ENCODE assay signal across 9 cellular contexts in the genomic region with DNA sequence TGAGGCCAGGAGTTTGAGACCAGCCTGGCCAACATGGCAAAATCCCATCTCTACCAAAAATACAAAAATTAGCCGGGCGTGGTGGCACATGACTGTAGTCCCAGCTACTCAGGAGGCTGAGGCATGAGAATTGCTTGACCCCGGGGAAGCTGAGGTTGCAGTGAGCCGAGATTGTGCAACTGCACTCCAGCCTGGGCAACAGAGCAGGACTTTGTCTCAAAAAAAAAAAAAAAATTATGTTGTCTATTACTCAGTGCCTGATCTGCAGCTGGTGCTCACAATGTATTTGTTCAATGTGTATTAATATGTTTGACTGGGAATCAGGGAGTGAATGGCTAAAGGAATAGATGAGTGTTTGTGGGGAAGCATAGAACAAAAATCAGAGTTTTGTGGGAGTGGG. TPM values are rescaled to one million over a fixed set of nuclear protein-coding genes. Genes with fewer than 3 reads are reported as not detected.
"Had no signal": no experiment of that assay in that cellular context is flagged by ENCODE, and none has a peak within 500 bp of the region (broad histone marks: within the 10 kb centered on the region; RNA-seq: fewer than 3 reads in every experiment).

No MANE protein-coding gene starts in this region.

RNA-seq across cellular contexts. Expression of gene PKD2L1, which starts 37.8 kb away (rescaled TPM):
- total RNA-seq: activated naive CD4-positive, alpha-beta T cell treated with anti-CD3 and anti-CD28 coated beads for 36 hours; activated T-cell treated with anti-CD3 and anti-CD28 coated beads, Interleukin-2, amount 50 U/mL, for 4 hours; esophagus mucosa; foreskin keratinocyte; lower leg skin; skeletal muscle tissue; thyroid gland; uterus had no signal
- polyA plus RNA-seq: foreskin keratinocyte, keratinocyte had no signal
